ENCODE assay signal across 19 cellular contexts in the genomic region with DNA sequence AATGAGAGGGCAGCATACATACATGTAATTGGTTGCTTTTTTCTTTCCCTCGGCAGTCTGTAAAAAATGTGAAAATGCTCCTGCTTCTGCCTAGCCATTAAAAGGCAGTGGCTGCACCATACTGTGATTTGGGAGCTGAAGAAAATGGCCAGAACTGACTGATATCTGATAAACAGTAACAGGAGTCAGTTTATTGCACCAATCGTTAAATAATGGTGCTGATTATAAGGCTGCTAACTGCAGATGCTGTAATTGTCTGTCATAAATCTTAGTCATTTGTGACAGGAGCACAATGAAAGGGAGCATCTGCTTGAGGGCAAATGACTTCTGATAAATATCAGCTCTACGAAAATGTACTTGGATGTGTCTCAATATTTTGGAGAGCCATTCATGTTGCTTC.
DNase-seq lines count a peak whose midpoint lies in the region; TF ChIP-seq lines count a peak whose summit lies in the region.
"Had no signal": no experiment of that assay in that cellular context is flagged by ENCODE, and none has a peak within 500 bp of the region (broad histone marks: within the 10 kb centered on the region; RNA-seq: fewer than 3 reads in every experiment).

No MANE protein-coding gene starts in this region.

- peaks cover 55% of the 10 kb centered on the region for H3K4me1 Mint-ChIP-seq in brain
- H3K4me1 Mint-ChIP-seq: activated naive CD8-positive, alpha-beta T cell treated with anti-CD3 and anti-CD28 coated beads for 36 hours; CD14-positive monocyte had no signal

- DNase-seq in BE2C (peak; percentile 72), NCI-H1105 treated with DMSO at 0.1 percent for 48 hours (lab: John Stamatoyannopoulos, UW) (peak; percentile 99), NCI-H345 (lab: John Stamatoyannopoulos, UW) (peak; percentile 67), UCSD-AML1 (lab: John Stamatoyannopoulos, UW; ENCODE audit: unreplicated experiment) (no peak), dedifferentiated amniotic fluid mesenchymal stem cell (ENCODE audit: extremely low spot score) (no peak), NCI-H2029 treated with DMSO at 0.1 percent for 48 hours (lab: John Stamatoyannopoulos, UW) (no peak)
- no peak for DNase-seq in activated naive CD4-positive, alpha-beta T cell (lab: John Stamatoyannopoulos, UW)
- DNase-seq: activated naive CD8-positive, alpha-beta T cell treated with anti-CD3 and anti-CD28 coated beads for 36 hours; DMS53; erythroblast; left ventricle myocardium superior; NCI-H2171; right lobe of liver; stimulated activated naive CD8-positive, alpha-beta T cell treated with anti-CD3 and anti-CD28 coated beads, Interleukin-15, Interleukin-2, amounts not matched to agents 100 U/mL and 50 U/mL, for 24 hours had no signal

- no peaks in the 10 kb centered on the region for H3K9me3 ChIP-seq in BE2C
- H3K9me3 ChIP-seq: right lobe of liver, tibial nerve had no signal

- no peaks in the 10 kb centered on the region for H3K27me3 Mint-ChIP-seq in brain
- H3K27me3 Mint-ChIP-seq: dendritic cell treated with granulocyte-macrophage colony-stimulating factor and Interleukin-4, amounts not matched to agents 40 ng/mL and 50 ng/mL, for 4 days had no signal

- H3K36me3 Mint-ChIP-seq in brain = no peaks in the 10 kb centered on the region
- H3K36me3 Mint-ChIP-seq: activated naive CD8-positive, alpha-beta T cell treated with anti-CD3 and anti-CD28 coated beads for 36 hours; CD14-positive monocyte; WTC11 had no signal

- peak overlapping the region in 4 of 5 experiments; percentile 37 to 80 (median 58) for H3K27ac Mint-ChIP-seq in brain
- H3K27ac Mint-ChIP-seq: activated naive CD8-positive, alpha-beta T cell treated with anti-CD3 and anti-CD28 coated beads for 36 hours; CD14-positive monocyte; dendritic cell treated with granulocyte-macrophage colony-stimulating factor and Interleukin-4, amounts not matched to agents 40 ng/mL and 50 ng/mL, for 4 days; WTC11 had no signal

- no peaks in the 10 kb centered on the region for H3K27me3 ChIP-seq in BE2C
- H3K27me3 ChIP-seq: right lobe of liver, tibial nerve had no signal

- H3K9me3 Mint-ChIP-seq in brain = no peaks in the 10 kb centered on the region
- H3K9me3 Mint-ChIP-seq: activated naive CD8-positive, alpha-beta T cell treated with anti-CD3 and anti-CD28 coated beads for 36 hours; CD14-positive monocyte; dendritic cell treated with granulocyte-macrophage colony-stimulating factor and Interleukin-4, amounts not matched to agents 40 ng/mL and 50 ng/mL, for 4 days; WTC11 had no signal

- peaks cover 34% of the 10 kb centered on the region for H3K4me1 ChIP-seq in BE2C
- H3K4me1 ChIP-seq: right lobe of liver had no signal

- no peaks in the 10 kb centered on the region for H3K36me3 ChIP-seq in BE2C
- H3K36me3 ChIP-seq: right lobe of liver, tibial nerve had no signal

- no peak overlapping the region for H3K4me3 ChIP-seq in BE2C (ENCODE audit: low read depth, low read length)
- H3K4me3 ChIP-seq: right lobe of liver, tibial nerve had no signal

- TF ChIP-seq CTCF in BE2C (IDR thresholded peaks at IDR 0.05; ENCODE audit: low read depth, low read length) (no peak), brain (conservative IDR thresholded peaks at IDR 0.05) (no peak)

- peak overlapping the region in 3 of 5 experiments; percentile 7 to 67 (median 53) for H3K4me3 Mint-ChIP-seq in brain
- H3K4me3 Mint-ChIP-seq: activated naive CD8-positive, alpha-beta T cell treated with anti-CD3 and anti-CD28 coated beads for 36 hours; CD14-positive monocyte; dendritic cell treated with granulocyte-macrophage colony-stimulating factor and Interleukin-4, amounts not matched to agents 40 ng/mL and 50 ng/mL, for 4 days; WTC11 had no signal

Comparison
In these comparisons a context has a peak if more than half of its experiments do, and no peak if none do; other contexts are left out.
1. DNase-seq: peak in BE2C (single experiment), NCI-H1105 treated with DMSO at 0.1 percent for 48 hours (single experiment) and NCI-H345 (single experiment); none in UCSD-AML1 (single experiment), dedifferentiated amniotic fluid mesenchymal stem cell (single experiment), NCI-H2029 treated with DMSO at 0.1 percent for 48 hours (single experiment) and activated naive CD4-positive, alpha-beta T cell (0 of 4).